Comparison of ENCODE assay signal across 8 cellular contexts in genomic region chr19:3983936-3984583, GRCh38. TPM values are rescaled to one million over a fixed set of nuclear protein-coding genes. Genes with fewer than 3 reads are reported as not detected.
A peak's percentile ranks its signal among the peaks of the same experiment; 100 is the strongest.
DNase-seq lines count a peak whose midpoint lies in the region; ATAC-seq and TF ChIP-seq lines count a peak whose summit lies in the region.

No MANE protein-coding gene starts in this region.

- DNase-seq in ELF-1 (ENCODE audit: low read depth, low spot score) = peak; percentile 25
- DNase-seq in MG63 = peak; percentile 62
- peak; percentile 33 for DNase-seq in astrocyte of the spinal cord (ENCODE audit: low read depth, low spot score)
- peak; percentile 91 for DNase-seq in kidney tubule cell (ENCODE audit: low spot score)
- peak in 1 of 49 donors; percentile 23 for DNase-seq in substantia nigra (lab: John Stamatoyannopoulos, UW)
- no peak for DNase-seq in DMS79 (lab: John Stamatoyannopoulos, UW)
- DNase-seq in NCI-H146 (lab: John Stamatoyannopoulos, UW) = no peak

- peak overlapping the region; percentile 97 for H3K27ac ChIP-seq in substantia nigra (ENCODE audit: low read depth, low read length, poor library complexity, severe bottlenecking)

- peak overlapping the region; percentile 97 for H3K4me3 ChIP-seq in MG63
- H3K4me3 ChIP-seq in astrocyte of the spinal cord (ENCODE audit: low read depth, low read length) = peak overlapping the region; percentile 84

- ATAC-seq in GM18868 (IDR thresholded peaks at IDR 0.05; ENCODE audit: unreplicated experiment) = no peak

- TF ChIP-seq CTCF in astrocyte of the spinal cord (IDR thresholded peaks at IDR 0.05; ENCODE audit: low read depth, low read length) = no peak

- peaks cover 61% of the 10 kb centered on the region for H3K36me3 ChIP-seq in MG63

- H3K27me3 ChIP-seq in MG63 = no peaks in the 10 kb centered on the region

- no peaks in the 10 kb centered on the region for H3K9me3 ChIP-seq in MG63

- in situ Hi-C loops in astrocyte of the spinal cord (cut with HindIII; ENCODE audit: low sequenced_read_pairs) = no loop called here

RNA-seq across cellular contexts. Expression of gene EEF2, which starts 1.2 kb away (rescaled TPM):
- total RNA-seq in MG63 (2014; rRNA removed; shearing (Covaris generic); ENCODE audit: low replicate concordance) = 1,092 and 1,573 TPM in 2 replicates

RNA-seq across cellular contexts. Expression of gene DAPK3, which starts 13.2 kb away (rescaled TPM):
- total RNA-seq in MG63 (2014; rRNA removed; shearing (Covaris generic); ENCODE audit: low replicate concordance) = 123 and 126 TPM in 2 replicates

RNA-seq across cellular contexts. Expression of gene PIAS4, which starts 23.5 kb away (rescaled TPM):
- 7.4 and 10.4 TPM in 2 replicates for total RNA-seq in MG63 (2014; rRNA removed; shearing (Covaris generic); ENCODE audit: low replicate concordance)

RNA-seq across cellular contexts. Expression of gene NMRK2, which starts 51.2 kb away (rescaled TPM):
- not detected in 2 replicates for total RNA-seq in MG63 (2014; rRNA removed; shearing (Covaris generic); ENCODE audit: low replicate concordance)

Comparison
In these comparisons a context has a peak if more than half of its experiments do, and no peak if none do; other contexts are left out.
1. DNase-seq: peak in ELF-1 (single experiment), MG63 (single experiment), astrocyte of the spinal cord (single experiment) and kidney tubule cell (single experiment); none in DMS79 (single experiment) and NCI-H146 (single experiment).